ENCODE assay signal across 13 cellular contexts in genomic region chr12:58309806-58310205, GRCh38.
DNase-seq lines count a peak whose midpoint lies in the region; ATAC-seq and TF ChIP-seq lines count a peak whose summit lies in the region.
"Had no signal": no experiment of that assay in that cellular context is flagged by ENCODE, and none has a peak within 500 bp of the region (broad histone marks: within the 10 kb centered on the region; RNA-seq: fewer than 3 reads in every experiment).

No MANE protein-coding gene starts in this region.

- H3K9me3 ChIP-seq in smooth muscle cell (replicated peaks; ENCODE audit: low read depth): peaks cover 6% of the 10 kb centered on the region
- H3K9me3 ChIP-seq: testis had no signal

- 88% methylated on average over 4 of the region's 4 CpGs for WGBS in smooth muscle cell (ENCODE audit: low lambda C conversion rate)

- H3K27ac ChIP-seq in smooth muscle cell (ENCODE audit: low read depth): peak overlapping the region; percentile 92
- H3K27ac ChIP-seq: 22Rv1 had no signal

- H4K20me1 ChIP-seq in smooth muscle cell (ENCODE audit: low read depth): no peaks in the 10 kb centered on the region

- no peaks in the 10 kb centered on the region for H3K27me3 ChIP-seq in smooth muscle cell (ENCODE audit: low read depth)
- H3K27me3 ChIP-seq: testis had no signal

- in situ Hi-C loops in GM13977 (cut with MboI; ENCODE audit: low pct_unique_long_range_greater_than_20kb, low sequenced_read_pairs, unreplicated experiment): no loop called here

- H2AFZ ChIP-seq in smooth muscle cell (ENCODE audit: low read depth): no peak overlapping the region

- peaks cover 4% of the 10 kb centered on the region for H3K36me3 ChIP-seq in smooth muscle cell (ENCODE audit: low read depth)

- peak overlapping the region; percentile 28 for H3K9ac ChIP-seq in smooth muscle cell (ENCODE audit: low read depth)

- H3K79me2 ChIP-seq in smooth muscle cell (ENCODE audit: low read depth): no peaks in the 10 kb centered on the region

- no peak overlapping the region for H3K4me3 ChIP-seq in LNCaP clone FGC (ENCODE audit: low read depth, low read length)
- H3K4me3 ChIP-seq in epithelial cell of proximal tubule (ENCODE audit: low read depth, low read length): no peak overlapping the region
- no peak overlapping the region for H3K4me3 ChIP-seq in smooth muscle cell
- H3K4me3 ChIP-seq: testis had no signal

- no peak overlapping the region for H3K4me2 ChIP-seq in smooth muscle cell

- DNase-seq in DMS53 (lab: John Stamatoyannopoulos, UW) (peak; percentile 40), DMS53 treated with DMSO at 0.1 percent for 48 hours (lab: John Stamatoyannopoulos, UW; ENCODE audit: unreplicated experiment) (no peak), LNCaP clone FGC (ENCODE audit: low read depth) (peak; percentile 78), epithelial cell of proximal tubule (ENCODE audit: low read depth) (peak; percentile 72), smooth muscle cell (lab: John Stamatoyannopoulos, UW; ENCODE audit: unreplicated experiment) (no peak), GM13977 (ENCODE audit: low spot score) (no peak)
- no peak for DNase-seq in stimulated activated CD4-positive, alpha-beta T cell treated with anti-CD3 and anti-CD28 coated beads, Interleukin-12 subunit alpha, Interleukin-12 subunit beta, amount 100 ng/mL, for 4 hours
- DNase-seq: activated CD4-positive, CD25-positive, alpha-beta regulatory T cell treated with anti-CD3 and anti-CD28 coated beads, Interleukin-2, amount 50 U/mL, for 72 hours; Kasumi-1; nucleus accumbens; testis had no signal

- TF ChIP-seq CTCF in LNCaP clone FGC (IDR thresholded peaks at IDR 0.05; ENCODE audit: control insufficient read depth, extremely low read depth, insufficient read depth) (no peak), epithelial cell of proximal tubule (conservative IDR thresholded peaks at IDR 0.05; ENCODE audit: low read depth, low read length) (no peak), smooth muscle cell (IDR thresholded peaks at IDR 0.05; ENCODE audit: borderline replicate concordance, insufficient read depth, poor library complexity, severe bottlenecking) (no peak), GM13977 (IDR thresholded peaks at IDR 0.05; ENCODE audit: extremely low read depth, insufficient read depth, missing control alignments) (no peak)

- ATAC-seq in GM19328 (IDR thresholded peaks at IDR 0.05; ENCODE audit: unreplicated experiment): no peak

- H3K4me1 ChIP-seq in smooth muscle cell (ENCODE audit: low read depth): peaks cover 16% of the 10 kb centered on the region
- H3K4me1 ChIP-seq: testis had no signal

- peaks cover 22% of the 10 kb centered on the region for H3F3A ChIP-seq in smooth muscle cell (ENCODE audit: low read depth)

Comparison
In these comparisons a context has a peak if more than half of its experiments do, and no peak if none do; other contexts are left out.
1. DNase-seq: peak in DMS53 (single experiment), LNCaP clone FGC (single experiment) and epithelial cell of proximal tubule (single experiment); none in DMS53 treated with DMSO at 0.1 percent for 48 hours (single experiment), smooth muscle cell (single experiment), GM13977 (single experiment) and stimulated activated CD4-positive, alpha-beta T cell treated with anti-CD3 and anti-CD28 coated beads, Interleukin-12 subunit alpha, Interleukin-12 subunit beta, amount 100 ng/mL, for 4 hours (single experiment).